1 cellular context compared by ENCODE assay signal in the genomic region with DNA sequence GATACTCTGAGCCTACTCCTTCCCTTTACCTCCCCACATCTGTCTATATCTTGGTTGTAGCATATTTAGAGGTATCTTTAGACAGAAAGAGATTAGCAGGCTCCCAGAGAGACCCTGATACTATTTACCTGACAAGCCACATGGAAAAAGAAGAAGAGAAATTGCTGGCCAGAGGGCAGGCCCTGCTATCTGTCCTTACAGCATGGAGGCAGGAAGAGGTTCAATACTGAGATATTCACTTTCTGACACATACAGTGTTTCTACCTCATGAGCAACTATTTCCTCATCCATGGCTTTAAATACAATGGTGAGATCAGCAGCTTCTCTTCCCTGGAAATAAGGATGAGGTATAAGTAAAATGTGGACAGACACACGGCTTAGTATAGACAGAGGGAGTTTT.
A peak's percentile ranks its signal among the peaks of the same experiment; 100 is the strongest.
TF ChIP-seq lines count a peak whose summit lies in the region.

No MANE protein-coding gene starts in this region.

TF ChIP-seq in K562, 482 proteins besides CTCF, POLR2A, EP300 and RAD21 (continued from another document and continues in another):
- TF ChIP-seq NFRKB (IDR thresholded peaks at IDR 0.05; ENCODE audit: low read depth), result peak; percentile 38; the same call in 1 of the 2 replicates
- no peak for TF ChIP-seq ZNF354B (CRISPR knock-in tag; IDR thresholded peaks at IDR 0.05)
- TF ChIP-seq CEBPG (CRISPR knock-in tag; IDR thresholded peaks at IDR 0.05), result peak; percentile 89
- TF ChIP-seq CEBPG (tag; conservative IDR thresholded peaks at IDR 0.05 in 1 of 2, IDR thresholded peaks at IDR 0.05 in 1 of 2), result peak; percentile 46 to 92
- peak; percentile 91 to 92 for TF ChIP-seq TRIM24 (IDR thresholded peaks at IDR 0.05)
- TF ChIP-seq, protein P1, sequence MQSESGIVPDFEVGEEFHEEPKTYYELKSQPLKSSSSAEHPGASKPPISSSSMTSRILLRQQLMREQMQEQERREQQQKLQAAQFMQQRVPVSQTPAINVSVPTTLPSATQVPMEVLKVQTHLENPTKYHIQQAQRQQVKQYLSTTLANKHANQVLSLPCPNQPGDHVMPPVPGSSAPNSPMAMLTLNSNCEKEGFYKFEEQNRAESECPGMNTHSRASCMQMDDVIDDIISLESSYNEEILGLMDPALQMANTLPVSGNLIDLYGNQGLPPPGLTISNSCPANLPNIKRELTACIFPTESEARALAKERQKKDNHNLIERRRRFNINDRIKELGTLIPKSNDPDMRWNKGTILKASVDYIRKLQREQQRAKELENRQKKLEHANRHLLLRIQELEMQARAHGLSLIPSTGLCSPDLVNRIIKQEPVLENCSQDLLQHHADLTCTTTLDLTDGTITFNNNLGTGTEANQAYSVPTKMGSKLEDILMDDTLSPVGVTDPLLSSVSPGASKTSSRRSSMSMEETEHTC (IDR thresholded peaks at IDR 0.05), result no peak
- TF ChIP-seq, protein P2, sequence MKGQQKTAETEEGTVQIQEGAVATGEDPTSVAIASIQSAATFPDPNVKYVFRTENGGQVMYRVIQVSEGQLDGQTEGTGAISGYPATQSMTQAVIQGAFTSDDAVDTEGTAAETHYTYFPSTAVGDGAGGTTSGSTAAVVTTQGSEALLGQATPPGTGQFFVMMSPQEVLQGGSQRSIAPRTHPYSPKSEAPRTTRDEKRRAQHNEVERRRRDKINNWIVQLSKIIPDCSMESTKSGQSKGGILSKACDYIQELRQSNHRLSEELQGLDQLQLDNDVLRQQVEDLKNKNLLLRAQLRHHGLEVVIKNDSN (CRISPR knock-in tag; IDR thresholded peaks at IDR 0.05), result no peak
- TF ChIP-seq ARNT (IDR thresholded peaks at IDR 0.05), result 0 out of 4 replicates have a peak, but pooled peaks of 1 of the 2 experiments have one; percentile 20
- TF ChIP-seq GATA2 (CRISPR knock-in tag; IDR thresholded peaks at IDR 0.05), result peak; percentile 73
- peak; percentile 58 for TF ChIP-seq MTA2 (IDR thresholded peaks at IDR 0.05; ENCODE audit: low read depth)
- TF ChIP-seq CEBPB (tag; IDR thresholded peaks at IDR 0.05), result peak; percentile 20; the same call in 1 of the 2 replicates
- peak; percentile 78; the same call in 1 of the 2 replicates for TF ChIP-seq SOX6 (IDR thresholded peaks at IDR 0.05)
- no peak for TF ChIP-seq TAF15 (IDR thresholded peaks at IDR 0.05; ENCODE audit: low read depth, low read length)
- TF ChIP-seq NCOA4 (IDR thresholded peaks at IDR 0.05; ENCODE audit: partially characterized antibody), result no peak
- peak; percentile 76 for TF ChIP-seq SMARCA4 (IDR thresholded peaks at IDR 0.05)
- peak; percentile 81 for TF ChIP-seq DPF2 (IDR thresholded peaks at IDR 0.05)
- TF ChIP-seq TEAD4 (IDR thresholded peaks at IDR 0.05; ENCODE audit: low read length), result peak; percentile 93
- no peak for TF ChIP-seq TEAD4 (CRISPR knock-in tag; IDR thresholded peaks at IDR 0.05; ENCODE audit: borderline replicate concordance)
- peak; percentile 93 for TF ChIP-seq CBFA2T3 (IDR thresholded peaks at IDR 0.05)
- peak; percentile 56; the same call in 1 of the 2 replicates for TF ChIP-seq SMARCE1 (IDR thresholded peaks at IDR 0.05)
- 0 out of 2 replicates have a peak, but pooled peaks have one; percentile 9 for TF ChIP-seq RBFOX2 (IDR thresholded peaks at IDR 0.05; ENCODE audit: low read depth, low read length)
- peak; percentile 62 for TF ChIP-seq FOXM1 (IDR thresholded peaks at IDR 0.05; ENCODE audit: low read depth)
- no peak for TF ChIP-seq FOXM1 (CRISPR knock-in tag; IDR thresholded peaks at IDR 0.05; ENCODE audit: low read depth)
- TF ChIP-seq, protein P3, sequence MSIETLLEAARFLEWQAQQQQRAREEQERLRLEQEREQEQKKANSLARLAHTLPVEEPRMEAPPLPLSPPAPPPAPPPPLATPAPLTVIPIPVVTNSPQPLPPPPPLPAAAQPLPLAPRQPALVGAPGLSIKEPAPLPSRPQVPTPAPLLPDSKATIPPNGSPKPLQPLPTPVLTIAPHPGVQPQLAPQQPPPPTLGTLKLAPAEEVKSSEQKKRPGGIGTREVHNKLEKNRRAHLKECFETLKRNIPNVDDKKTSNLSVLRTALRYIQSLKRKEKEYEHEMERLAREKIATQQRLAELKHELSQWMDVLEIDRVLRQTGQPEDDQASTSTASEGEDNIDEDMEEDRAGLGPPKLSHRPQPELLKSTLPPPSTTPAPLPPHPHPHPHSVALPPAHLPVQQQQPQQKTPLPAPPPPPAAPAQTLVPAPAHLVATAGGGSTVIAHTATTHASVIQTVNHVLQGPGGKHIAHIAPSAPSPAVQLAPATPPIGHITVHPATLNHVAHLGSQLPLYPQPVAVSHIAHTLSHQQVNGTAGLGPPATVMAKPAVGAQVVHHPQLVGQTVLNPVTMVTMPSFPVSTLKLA (conservative IDR thresholded peaks at IDR 0.05), result peak in 1 of 2 experiments; percentile 53; a peak in 1 of 4 replicates
- TF ChIP-seq, protein P4, sequence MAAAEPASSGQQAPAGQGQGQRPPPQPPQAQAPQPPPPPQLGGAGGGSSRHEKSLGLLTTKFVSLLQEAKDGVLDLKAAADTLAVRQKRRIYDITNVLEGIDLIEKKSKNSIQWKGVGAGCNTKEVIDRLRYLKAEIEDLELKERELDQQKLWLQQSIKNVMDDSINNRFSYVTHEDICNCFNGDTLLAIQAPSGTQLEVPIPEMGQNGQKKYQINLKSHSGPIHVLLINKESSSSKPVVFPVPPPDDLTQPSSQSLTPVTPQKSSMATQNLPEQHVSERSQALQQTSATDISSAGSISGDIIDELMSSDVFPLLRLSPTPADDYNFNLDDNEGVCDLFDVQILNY (CRISPR knock-in tag; IDR thresholded peaks at IDR 0.05), result no peak
- TF ChIP-seq KLF16 (IDR thresholded peaks at IDR 0.05), result peak; percentile 77
- peak; percentile 73 for TF ChIP-seq MEIS2 (IDR thresholded peaks at IDR 0.05; ENCODE audit: partially characterized antibody)
- TF ChIP-seq, protein P5, sequence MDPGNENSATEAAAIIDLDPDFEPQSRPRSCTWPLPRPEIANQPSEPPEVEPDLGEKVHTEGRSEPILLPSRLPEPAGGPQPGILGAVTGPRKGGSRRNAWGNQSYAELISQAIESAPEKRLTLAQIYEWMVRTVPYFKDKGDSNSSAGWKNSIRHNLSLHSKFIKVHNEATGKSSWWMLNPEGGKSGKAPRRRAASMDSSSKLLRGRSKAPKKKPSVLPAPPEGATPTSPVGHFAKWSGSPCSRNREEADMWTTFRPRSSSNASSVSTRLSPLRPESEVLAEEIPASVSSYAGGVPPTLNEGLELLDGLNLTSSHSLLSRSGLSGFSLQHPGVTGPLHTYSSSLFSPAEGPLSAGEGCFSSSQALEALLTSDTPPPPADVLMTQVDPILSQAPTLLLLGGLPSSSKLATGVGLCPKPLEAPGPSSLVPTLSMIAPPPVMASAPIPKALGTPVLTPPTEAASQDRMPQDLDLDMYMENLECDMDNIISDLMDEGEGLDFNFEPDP (CRISPR knock-in tag; IDR thresholded peaks at IDR 0.05), result no peak
- TF ChIP-seq, protein P6, sequence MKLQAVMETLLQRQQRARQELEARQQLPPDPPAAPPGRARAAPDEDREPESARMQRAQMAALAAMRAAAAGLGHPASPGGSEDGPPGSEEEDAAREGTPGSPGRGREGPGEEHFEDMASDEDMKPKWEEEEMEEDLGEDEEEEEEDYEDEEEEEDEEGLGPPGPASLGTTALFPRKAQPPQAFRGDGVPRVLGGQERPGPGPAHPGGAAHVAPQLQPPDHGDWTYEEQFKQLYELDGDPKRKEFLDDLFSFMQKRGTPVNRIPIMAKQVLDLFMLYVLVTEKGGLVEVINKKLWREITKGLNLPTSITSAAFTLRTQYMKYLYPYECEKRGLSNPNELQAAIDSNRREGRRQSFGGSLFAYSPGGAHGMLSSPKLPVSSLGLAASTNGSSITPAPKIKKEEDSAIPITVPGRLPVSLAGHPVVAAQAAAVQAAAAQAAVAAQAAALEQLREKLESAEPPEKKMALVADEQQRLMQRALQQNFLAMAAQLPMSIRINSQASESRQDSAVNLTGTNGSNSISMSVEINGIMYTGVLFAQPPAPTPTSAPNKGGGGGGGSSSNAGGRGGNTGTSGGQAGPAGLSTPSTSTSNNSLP (IDR thresholded peaks at IDR 0.05; ENCODE audit: borderline replicate concordance, low read depth, low read length), result peak; percentile 67; the same call in 1 of the 2 replicates
- TF ChIP-seq, protein P7, sequence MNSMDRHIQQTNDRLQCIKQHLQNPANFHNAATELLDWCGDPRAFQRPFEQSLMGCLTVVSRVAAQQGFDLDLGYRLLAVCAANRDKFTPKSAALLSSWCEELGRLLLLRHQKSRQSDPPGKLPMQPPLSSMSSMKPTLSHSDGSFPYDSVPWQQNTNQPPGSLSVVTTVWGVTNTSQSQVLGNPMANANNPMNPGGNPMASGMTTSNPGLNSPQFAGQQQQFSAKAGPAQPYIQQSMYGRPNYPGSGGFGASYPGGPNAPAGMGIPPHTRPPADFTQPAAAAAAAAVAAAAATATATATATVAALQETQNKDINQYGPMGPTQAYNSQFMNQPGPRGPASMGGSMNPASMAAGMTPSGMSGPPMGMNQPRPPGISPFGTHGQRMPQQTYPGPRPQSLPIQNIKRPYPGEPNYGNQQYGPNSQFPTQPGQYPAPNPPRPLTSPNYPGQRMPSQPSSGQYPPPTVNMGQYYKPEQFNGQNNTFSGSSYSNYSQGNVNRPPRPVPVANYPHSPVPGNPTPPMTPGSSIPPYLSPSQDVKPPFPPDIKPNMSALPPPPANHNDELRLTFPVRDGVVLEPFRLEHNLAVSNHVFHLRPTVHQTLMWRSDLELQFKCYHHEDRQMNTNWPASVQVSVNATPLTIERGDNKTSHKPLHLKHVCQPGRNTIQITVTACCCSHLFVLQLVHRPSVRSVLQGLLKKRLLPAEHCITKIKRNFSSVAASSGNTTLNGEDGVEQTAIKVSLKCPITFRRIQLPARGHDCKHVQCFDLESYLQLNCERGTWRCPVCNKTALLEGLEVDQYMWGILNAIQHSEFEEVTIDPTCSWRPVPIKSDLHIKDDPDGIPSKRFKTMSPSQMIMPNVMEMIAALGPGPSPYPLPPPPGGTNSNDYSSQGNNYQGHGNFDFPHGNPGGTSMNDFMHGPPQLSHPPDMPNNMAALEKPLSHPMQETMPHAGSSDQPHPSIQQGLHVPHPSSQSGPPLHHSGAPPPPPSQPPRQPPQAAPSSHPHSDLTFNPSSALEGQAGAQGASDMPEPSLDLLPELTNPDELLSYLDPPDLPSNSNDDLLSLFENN (IDR thresholded peaks at IDR 0.05; ENCODE audit: low read depth in 2 of 2, low read length in 2 of 2), result peak in 1 of 2 experiments; percentile 59; a peak in 1 of 4 replicates
- TF ChIP-seq CTBP1 (IDR thresholded peaks at IDR 0.05; ENCODE audit: borderline replicate concordance), result peak; percentile 32; the same call in 1 of the 2 replicates
- TF ChIP-seq ATF7 (IDR thresholded peaks at IDR 0.05), result peak; percentile 74; the same call in 1 of the 2 replicates
- TF ChIP-seq ZNF79 (CRISPR knock-in tag; IDR thresholded peaks at IDR 0.05; ENCODE audit: low read depth), result peak; percentile 78
- peak; percentile 89 for TF ChIP-seq CBFA2T2 (conservative IDR thresholded peaks at IDR 0.05)
- peak; percentile 82 for TF ChIP-seq JUN (IDR thresholded peaks at IDR 0.05; ENCODE audit: borderline replicate concordance, low read depth, low read length)
- TF ChIP-seq JUN (CRISPR knock-in tag; IDR thresholded peaks at IDR 0.05; ENCODE audit: borderline replicate concordance), result no peak
- TF ChIP-seq ZEB2 (IDR thresholded peaks at IDR 0.05), result peak; percentile 69
- TF ChIP-seq CREB1 (IDR thresholded peaks at IDR 0.05), result peak; percentile 75
- no peak for TF ChIP-seq CREB1 (CRISPR knock-in tag; IDR thresholded peaks at IDR 0.05)
- peak; percentile 41; the same call in 1 of the 2 replicates for TF ChIP-seq GABPA (tag; conservative IDR thresholded peaks at IDR 0.05; ENCODE audit: low read depth)
- TF ChIP-seq ZNF589 (CRISPR knock-in tag; IDR thresholded peaks at IDR 0.05; ENCODE audit: low read depth), result peak; percentile 73
- peak; percentile 42 to 68; a peak in 1 of 4 replicates for TF ChIP-seq TBL1XR1 (IDR thresholded peaks at IDR 0.05; ENCODE audit: low read length in 2 of 2)
- peak; percentile 10; the same call in 1 of the 2 replicates for TF ChIP-seq L3MBTL2 (IDR thresholded peaks at IDR 0.05)
- TF ChIP-seq NCOR1 (IDR thresholded peaks at IDR 0.05), result peak; percentile 78
- TF ChIP-seq TAL1 (IDR thresholded peaks at IDR 0.05), result peak; percentile 88
- peak; percentile 79 for TF ChIP-seq STAT5A (IDR thresholded peaks at IDR 0.05; ENCODE audit: borderline replicate concordance, low read length)
- peak in 1 of 2 experiments; percentile 33; a peak in 1 of 4 replicates for TF ChIP-seq RCOR1 (IDR thresholded peaks at IDR 0.05; ENCODE audit: borderline replicate concordance in 1 of 2, low read depth in 2 of 2, low read length in 2 of 2)
- 0 out of 2 replicates have a peak, but pooled peaks have one; percentile 43 for TF ChIP-seq FOSL1 (tag; conservative IDR thresholded peaks at IDR 0.05)
- peak in 1 of 2 experiments; percentile 45; a peak in 2 of 4 replicates for TF ChIP-seq FOXK2 (conservative IDR thresholded peaks at IDR 0.05 in 1 of 2, IDR thresholded peaks at IDR 0.05 in 1 of 2; ENCODE audit: low read depth in 2 of 2)
- TF ChIP-seq, protein P8, sequence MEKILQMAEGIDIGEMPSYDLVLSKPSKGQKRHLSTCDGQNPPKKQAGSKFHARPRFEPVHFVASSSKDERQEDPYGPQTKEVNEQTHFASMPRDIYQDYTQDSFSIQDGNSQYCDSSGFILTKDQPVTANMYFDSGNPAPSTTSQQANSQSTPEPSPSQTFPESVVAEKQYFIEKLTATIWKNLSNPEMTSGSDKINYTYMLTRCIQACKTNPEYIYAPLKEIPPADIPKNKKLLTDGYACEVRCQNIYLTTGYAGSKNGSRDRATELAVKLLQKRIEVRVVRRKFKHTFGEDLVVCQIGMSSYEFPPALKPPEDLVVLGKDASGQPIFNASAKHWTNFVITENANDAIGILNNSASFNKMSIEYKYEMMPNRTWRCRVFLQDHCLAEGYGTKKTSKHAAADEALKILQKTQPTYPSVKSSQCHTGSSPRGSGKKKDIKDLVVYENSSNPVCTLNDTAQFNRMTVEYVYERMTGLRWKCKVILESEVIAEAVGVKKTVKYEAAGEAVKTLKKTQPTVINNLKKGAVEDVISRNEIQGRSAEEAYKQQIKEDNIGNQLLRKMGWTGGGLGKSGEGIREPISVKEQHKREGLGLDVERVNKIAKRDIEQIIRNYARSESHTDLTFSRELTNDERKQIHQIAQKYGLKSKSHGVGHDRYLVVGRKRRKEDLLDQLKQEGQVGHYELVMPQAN (IDR thresholded peaks at IDR 0.05; ENCODE audit: borderline replicate concordance), result no peak
- TF ChIP-seq NFYB (IDR thresholded peaks at IDR 0.05; ENCODE audit: extremely low read depth, insufficient read length), result no peak
- TF ChIP-seq PHF8 (IDR thresholded peaks at IDR 0.05; ENCODE audit: borderline replicate concordance, low read length), result no peak
- TF ChIP-seq, protein P9, sequence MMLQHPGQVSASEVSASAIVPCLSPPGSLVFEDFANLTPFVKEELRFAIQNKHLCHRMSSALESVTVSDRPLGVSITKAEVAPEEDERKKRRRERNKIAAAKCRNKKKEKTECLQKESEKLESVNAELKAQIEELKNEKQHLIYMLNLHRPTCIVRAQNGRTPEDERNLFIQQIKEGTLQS (IDR thresholded peaks at IDR 0.05), result peak; percentile 90
- TF ChIP-seq, protein P9 (CRISPR knock-in tag; conservative IDR thresholded peaks at IDR 0.05), result no peak
- peak; percentile 71; the same call in 1 of the 2 replicates for TF ChIP-seq JUND (IDR thresholded peaks at IDR 0.05; ENCODE audit: borderline replicate concordance, low read depth, low read length)
- 0 out of 3 replicates have a peak, but pooled peaks have one; percentile 11 for TF ChIP-seq JUND (tag; IDR thresholded peaks at IDR 0.05; ENCODE audit: borderline replicate concordance, low read depth, low read length)
- peak; percentile 93 for TF ChIP-seq TCF3 (CRISPR knock-in tag; IDR thresholded peaks at IDR 0.05)
- peak; percentile 69 for TF ChIP-seq CCNT2 (IDR thresholded peaks at IDR 0.05; ENCODE audit: borderline replicate concordance, extremely low read depth, insufficient read length, low read depth, low read length)
